Comparison of ENCODE assay signal across 17 cellular contexts in the genomic region with DNA sequence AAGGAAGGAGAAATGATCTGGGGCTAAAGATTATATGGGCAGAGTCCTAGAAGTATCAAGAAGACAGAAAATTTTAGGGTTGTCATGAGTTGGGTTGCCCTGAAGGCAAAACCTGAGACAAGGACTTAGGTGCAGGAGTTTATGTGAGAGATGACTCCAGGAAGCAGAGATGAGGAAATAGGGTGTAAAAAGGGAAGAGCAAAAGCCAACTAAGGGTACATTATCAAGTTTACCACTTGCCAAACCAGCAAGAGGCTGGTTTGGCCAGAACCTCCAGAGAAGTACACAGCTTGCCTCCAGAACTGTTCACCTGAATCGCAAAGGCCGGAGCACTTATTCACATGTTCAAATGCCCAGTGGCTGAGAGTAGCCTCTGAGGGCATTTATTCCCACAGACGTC.
DNase-seq lines count a peak whose midpoint lies in the region; ATAC-seq lines count a peak whose summit lies in the region.
"Had no signal": no experiment of that assay in that cellular context is flagged by ENCODE, and none has a peak within 500 bp of the region (broad histone marks: within the 10 kb centered on the region; RNA-seq: fewer than 3 reads in every experiment).

No MANE protein-coding gene starts in this region.

- no peak overlapping the region for H3K27ac Mint-ChIP-seq in activated naive CD4-positive, alpha-beta T cell treated with anti-CD3 and anti-CD28 coated beads, Interleukin-2, amount 50 U/mL, for 72 hours
- H3K27ac Mint-ChIP-seq: B cell; CD4-positive, alpha-beta T cell; GM23338 had no signal

- peak; percentile 58 for ATAC-seq in esophagus mucosa
- no peak for ATAC-seq in activated naive CD4-positive, alpha-beta T cell treated with anti-CD3 and anti-CD28 coated beads, Interleukin-2, amount 50 U/mL, for 72 hours
- ATAC-seq in GM21447 (IDR thresholded peaks at IDR 0.05; ENCODE audit: unreplicated experiment), result no peak
- ATAC-seq in HG02885 (IDR thresholded peaks at IDR 0.05; ENCODE audit: poor library complexity, unreplicated experiment), result no peak
- ATAC-seq: GM23338, HepG2 had no signal

- no peaks in the 10 kb centered on the region for H3K36me3 Mint-ChIP-seq in activated naive CD4-positive, alpha-beta T cell treated with anti-CD3 and anti-CD28 coated beads, Interleukin-2, amount 50 U/mL, for 72 hours

- H3K9me3 Mint-ChIP-seq in activated naive CD4-positive, alpha-beta T cell treated with anti-CD3 and anti-CD28 coated beads, Interleukin-2, amount 50 U/mL, for 72 hours, result no peaks in the 10 kb centered on the region
- H3K9me3 Mint-ChIP-seq: CD4-positive, alpha-beta T cell; GM23338 had no signal

- DNase-seq in AML-193 (lab: John Stamatoyannopoulos, UW), result peak; percentile 78 to 83
- DNase-seq in Kasumi-1 (lab: John Stamatoyannopoulos, UW), result peak; percentile 6 to 16
- DNase-seq in OCI-M1 (lab: John Stamatoyannopoulos, UW), result peak; percentile 26
- no peak for DNase-seq in activated naive CD4-positive, alpha-beta T cell treated with anti-CD3 and anti-CD28 coated beads, Interleukin-2, amount 50 U/mL, for 72 hours (ENCODE audit: low spot score in 2 of 2)
- DNase-seq: ACHN; C1 segment of cervical spinal cord; Calu3; CD4-positive, alpha-beta T cell; DMS 273 treated with DMSO at 0.1 percent for 48 hours; DMS79; H7 had no signal

Comparison
In these comparisons a context has a peak if more than half of its experiments do, and no peak if none do; other contexts are left out.
1. DNase-seq: peak in AML-193 (2 of 2), Kasumi-1 (2 of 2) and OCI-M1 (single experiment); none in activated naive CD4-positive, alpha-beta T cell treated with anti-CD3 and anti-CD28 coated beads, Interleukin-2, amount 50 U/mL, for 72 hours (0 of 2).